In the genomic region with DNA sequence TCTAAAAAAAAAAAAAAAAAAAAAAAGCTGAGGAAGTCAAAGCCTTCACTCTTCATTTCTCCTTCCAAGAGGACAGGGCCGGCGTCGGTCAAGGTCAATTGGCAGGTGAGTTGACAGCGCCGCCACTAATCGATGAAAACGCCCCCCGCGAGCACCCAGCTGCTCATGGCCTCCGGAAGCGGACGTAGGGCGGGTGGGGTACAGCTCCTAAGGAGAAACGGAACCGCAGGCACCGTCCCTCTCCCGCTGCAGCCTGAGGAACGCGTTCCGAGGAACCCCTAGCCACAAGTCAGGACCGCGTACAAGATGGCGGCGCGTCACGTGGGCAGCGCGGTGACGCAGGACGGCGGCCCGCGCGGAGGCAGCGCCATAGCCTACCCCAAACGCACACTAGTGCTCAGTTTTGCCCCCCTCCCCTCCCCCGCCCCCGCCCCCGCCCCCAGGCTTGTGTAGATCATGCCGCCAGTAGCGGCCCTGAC, we compare ENCODE assay signal across 1 cellular context.
TF ChIP-seq lines count a peak whose summit lies in the region.

Gene ATF1, plus strand, starts transcription at position 465 of the 479 bp plus-strand sequence. CDS start 16,045 bp downstream, outside the sequence.

TF ChIP-seq in K562, 482 proteins besides CTCF, POLR2A, EP300 and RAD21 (continued from another document and continues in another):
- TF ChIP-seq, protein P1, sequence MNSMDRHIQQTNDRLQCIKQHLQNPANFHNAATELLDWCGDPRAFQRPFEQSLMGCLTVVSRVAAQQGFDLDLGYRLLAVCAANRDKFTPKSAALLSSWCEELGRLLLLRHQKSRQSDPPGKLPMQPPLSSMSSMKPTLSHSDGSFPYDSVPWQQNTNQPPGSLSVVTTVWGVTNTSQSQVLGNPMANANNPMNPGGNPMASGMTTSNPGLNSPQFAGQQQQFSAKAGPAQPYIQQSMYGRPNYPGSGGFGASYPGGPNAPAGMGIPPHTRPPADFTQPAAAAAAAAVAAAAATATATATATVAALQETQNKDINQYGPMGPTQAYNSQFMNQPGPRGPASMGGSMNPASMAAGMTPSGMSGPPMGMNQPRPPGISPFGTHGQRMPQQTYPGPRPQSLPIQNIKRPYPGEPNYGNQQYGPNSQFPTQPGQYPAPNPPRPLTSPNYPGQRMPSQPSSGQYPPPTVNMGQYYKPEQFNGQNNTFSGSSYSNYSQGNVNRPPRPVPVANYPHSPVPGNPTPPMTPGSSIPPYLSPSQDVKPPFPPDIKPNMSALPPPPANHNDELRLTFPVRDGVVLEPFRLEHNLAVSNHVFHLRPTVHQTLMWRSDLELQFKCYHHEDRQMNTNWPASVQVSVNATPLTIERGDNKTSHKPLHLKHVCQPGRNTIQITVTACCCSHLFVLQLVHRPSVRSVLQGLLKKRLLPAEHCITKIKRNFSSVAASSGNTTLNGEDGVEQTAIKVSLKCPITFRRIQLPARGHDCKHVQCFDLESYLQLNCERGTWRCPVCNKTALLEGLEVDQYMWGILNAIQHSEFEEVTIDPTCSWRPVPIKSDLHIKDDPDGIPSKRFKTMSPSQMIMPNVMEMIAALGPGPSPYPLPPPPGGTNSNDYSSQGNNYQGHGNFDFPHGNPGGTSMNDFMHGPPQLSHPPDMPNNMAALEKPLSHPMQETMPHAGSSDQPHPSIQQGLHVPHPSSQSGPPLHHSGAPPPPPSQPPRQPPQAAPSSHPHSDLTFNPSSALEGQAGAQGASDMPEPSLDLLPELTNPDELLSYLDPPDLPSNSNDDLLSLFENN (IDR thresholded peaks at IDR 0.05; ENCODE audit: low read depth in 2 of 2, low read length in 2 of 2), result no peak; a peak in 1 of 4 replicates
- TF ChIP-seq ZNF282 (CRISPR knock-in tag; IDR thresholded peaks at IDR 0.05) (no peak), TBL1XR1 (IDR thresholded peaks at IDR 0.05; ENCODE audit: low read length in 2 of 2) (peak in 1 of 2 experiments; percentile 67; a peak in 2 of 4 replicates), NEUROD1 (IDR thresholded peaks at IDR 0.05; ENCODE audit: borderline replicate concordance, low read depth, low read length, partially characterized antibody) (peak; percentile 77), ZNF444 (CRISPR knock-in tag; IDR thresholded peaks at IDR 0.05) (no peak), AFF1 (IDR thresholded peaks at IDR 0.05; ENCODE audit: low read depth in 1 of 2, partially characterized antibody in 2 of 2) (peak in 1 of 2 experiments; percentile 71), ZNF764 (CRISPR knock-in tag; IDR thresholded peaks at IDR 0.05; ENCODE audit: low read depth) (no peak), MEIS2 (IDR thresholded peaks at IDR 0.05; ENCODE audit: partially characterized antibody) (peak; percentile 8), POLR2G (IDR thresholded peaks at IDR 0.05; ENCODE audit: low read depth, low read length) (peak; percentile 84), ZNF561 (CRISPR knock-in tag; conservative IDR thresholded peaks at IDR 0.05) (no peak), COPS2 (conservative IDR thresholded peaks at IDR 0.05) (no peak), CHCHD3 (CRISPR knock-in tag; IDR thresholded peaks at IDR 0.05) (no peak), SNRNP70 (optimal IDR thresholded peaks at IDR 0.05; ENCODE audit: low read depth, low read length) (no peak), RBM22 (IDR thresholded peaks at IDR 0.05; ENCODE audit: low read depth, low read length, poor library complexity, severe bottlenecking) (no peak), PHB (CRISPR knock-in tag; IDR thresholded peaks at IDR 0.05) (no peak), NCOA1 (IDR thresholded peaks at IDR 0.05; ENCODE audit: low read depth) (0 out of 2 replicates have a peak, but pooled peaks have one; percentile 49), SIN3B (IDR thresholded peaks at IDR 0.05; ENCODE audit: low read depth) (peak; percentile 69; the same call in 1 of the 2 replicates), RBM25 (IDR thresholded peaks at IDR 0.05; ENCODE audit: low read depth, low read length, severe bottlenecking) (no peak), ZNF431 (CRISPR knock-in tag; IDR thresholded peaks at IDR 0.05) (0 out of 2 replicates have a peak, but pooled peaks have one; percentile 16), SMARCE1 (IDR thresholded peaks at IDR 0.05) (peak; percentile 48), TOE1 (IDR thresholded peaks at IDR 0.05; ENCODE audit: borderline replicate concordance) (peak; percentile 90), TOE1 (CRISPR knock-in tag; IDR thresholded peaks at IDR 0.05; ENCODE audit: borderline replicate concordance, low read depth) (no peak), BHLHE40 (IDR thresholded peaks at IDR 0.05; ENCODE audit: low read length) (peak; percentile 93), ZSCAN32 (CRISPR knock-in tag; IDR thresholded peaks at IDR 0.05) (no peak), CXXC5 (CRISPR knock-in tag; IDR thresholded peaks at IDR 0.05) (peak; percentile 81), KLF1 (tag; IDR thresholded peaks at IDR 0.05) (0 out of 2 replicates have a peak, but pooled peaks have one; percentile 32), FOXO4 (CRISPR knock-in tag; IDR thresholded peaks at IDR 0.05) (no peak)
- TF ChIP-seq, protein P2, sequence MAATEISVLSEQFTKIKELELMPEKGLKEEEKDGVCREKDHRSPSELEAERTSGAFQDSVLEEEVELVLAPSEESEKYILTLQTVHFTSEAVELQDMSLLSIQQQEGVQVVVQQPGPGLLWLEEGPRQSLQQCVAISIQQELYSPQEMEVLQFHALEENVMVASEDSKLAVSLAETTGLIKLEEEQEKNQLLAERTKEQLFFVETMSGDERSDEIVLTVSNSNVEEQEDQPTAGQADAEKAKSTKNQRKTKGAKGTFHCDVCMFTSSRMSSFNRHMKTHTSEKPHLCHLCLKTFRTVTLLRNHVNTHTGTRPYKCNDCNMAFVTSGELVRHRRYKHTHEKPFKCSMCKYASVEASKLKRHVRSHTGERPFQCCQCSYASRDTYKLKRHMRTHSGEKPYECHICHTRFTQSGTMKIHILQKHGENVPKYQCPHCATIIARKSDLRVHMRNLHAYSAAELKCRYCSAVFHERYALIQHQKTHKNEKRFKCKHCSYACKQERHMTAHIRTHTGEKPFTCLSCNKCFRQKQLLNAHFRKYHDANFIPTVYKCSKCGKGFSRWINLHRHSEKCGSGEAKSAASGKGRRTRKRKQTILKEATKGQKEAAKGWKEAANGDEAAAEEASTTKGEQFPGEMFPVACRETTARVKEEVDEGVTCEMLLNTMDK (IDR thresholded peaks at IDR 0.05; ENCODE audit: borderline replicate concordance, insufficient read depth, low read depth, low read length, poor library complexity, severe bottlenecking), result no peak
- TF ChIP-seq, protein P3, sequence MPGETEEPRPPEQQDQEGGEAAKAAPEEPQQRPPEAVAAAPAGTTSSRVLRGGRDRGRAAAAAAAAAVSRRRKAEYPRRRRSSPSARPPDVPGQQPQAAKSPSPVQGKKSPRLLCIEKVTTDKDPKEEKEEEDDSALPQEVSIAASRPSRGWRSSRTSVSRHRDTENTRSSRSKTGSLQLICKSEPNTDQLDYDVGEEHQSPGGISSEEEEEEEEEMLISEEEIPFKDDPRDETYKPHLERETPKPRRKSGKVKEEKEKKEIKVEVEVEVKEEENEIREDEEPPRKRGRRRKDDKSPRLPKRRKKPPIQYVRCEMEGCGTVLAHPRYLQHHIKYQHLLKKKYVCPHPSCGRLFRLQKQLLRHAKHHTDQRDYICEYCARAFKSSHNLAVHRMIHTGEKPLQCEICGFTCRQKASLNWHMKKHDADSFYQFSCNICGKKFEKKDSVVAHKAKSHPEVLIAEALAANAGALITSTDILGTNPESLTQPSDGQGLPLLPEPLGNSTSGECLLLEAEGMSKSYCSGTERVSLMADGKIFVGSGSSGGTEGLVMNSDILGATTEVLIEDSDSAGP (CRISPR knock-in tag; IDR thresholded peaks at IDR 0.05), result no peak
- TF ChIP-seq, protein P4, sequence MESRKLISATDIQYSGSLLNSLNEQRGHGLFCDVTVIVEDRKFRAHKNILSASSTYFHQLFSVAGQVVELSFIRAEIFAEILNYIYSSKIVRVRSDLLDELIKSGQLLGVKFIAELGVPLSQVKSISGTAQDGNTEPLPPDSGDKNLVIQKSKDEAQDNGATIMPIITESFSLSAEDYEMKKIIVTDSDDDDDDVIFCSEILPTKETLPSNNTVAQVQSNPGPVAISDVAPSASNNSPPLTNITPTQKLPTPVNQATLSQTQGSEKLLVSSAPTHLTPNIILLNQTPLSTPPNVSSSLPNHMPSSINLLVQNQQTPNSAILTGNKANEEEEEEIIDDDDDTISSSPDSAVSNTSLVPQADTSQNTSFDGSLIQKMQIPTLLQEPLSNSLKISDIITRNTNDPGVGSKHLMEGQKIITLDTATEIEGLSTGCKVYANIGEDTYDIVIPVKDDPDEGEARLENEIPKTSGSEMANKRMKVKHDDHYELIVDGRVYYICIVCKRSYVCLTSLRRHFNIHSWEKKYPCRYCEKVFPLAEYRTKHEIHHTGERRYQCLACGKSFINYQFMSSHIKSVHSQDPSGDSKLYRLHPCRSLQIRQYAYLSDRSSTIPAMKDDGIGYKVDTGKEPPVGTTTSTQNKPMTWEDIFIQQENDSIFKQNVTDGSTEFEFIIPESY (CRISPR knock-in tag; IDR thresholded peaks at IDR 0.05), result peak; percentile 27; the same call in 1 of the 2 replicates
- TF ChIP-seq, protein P5, sequence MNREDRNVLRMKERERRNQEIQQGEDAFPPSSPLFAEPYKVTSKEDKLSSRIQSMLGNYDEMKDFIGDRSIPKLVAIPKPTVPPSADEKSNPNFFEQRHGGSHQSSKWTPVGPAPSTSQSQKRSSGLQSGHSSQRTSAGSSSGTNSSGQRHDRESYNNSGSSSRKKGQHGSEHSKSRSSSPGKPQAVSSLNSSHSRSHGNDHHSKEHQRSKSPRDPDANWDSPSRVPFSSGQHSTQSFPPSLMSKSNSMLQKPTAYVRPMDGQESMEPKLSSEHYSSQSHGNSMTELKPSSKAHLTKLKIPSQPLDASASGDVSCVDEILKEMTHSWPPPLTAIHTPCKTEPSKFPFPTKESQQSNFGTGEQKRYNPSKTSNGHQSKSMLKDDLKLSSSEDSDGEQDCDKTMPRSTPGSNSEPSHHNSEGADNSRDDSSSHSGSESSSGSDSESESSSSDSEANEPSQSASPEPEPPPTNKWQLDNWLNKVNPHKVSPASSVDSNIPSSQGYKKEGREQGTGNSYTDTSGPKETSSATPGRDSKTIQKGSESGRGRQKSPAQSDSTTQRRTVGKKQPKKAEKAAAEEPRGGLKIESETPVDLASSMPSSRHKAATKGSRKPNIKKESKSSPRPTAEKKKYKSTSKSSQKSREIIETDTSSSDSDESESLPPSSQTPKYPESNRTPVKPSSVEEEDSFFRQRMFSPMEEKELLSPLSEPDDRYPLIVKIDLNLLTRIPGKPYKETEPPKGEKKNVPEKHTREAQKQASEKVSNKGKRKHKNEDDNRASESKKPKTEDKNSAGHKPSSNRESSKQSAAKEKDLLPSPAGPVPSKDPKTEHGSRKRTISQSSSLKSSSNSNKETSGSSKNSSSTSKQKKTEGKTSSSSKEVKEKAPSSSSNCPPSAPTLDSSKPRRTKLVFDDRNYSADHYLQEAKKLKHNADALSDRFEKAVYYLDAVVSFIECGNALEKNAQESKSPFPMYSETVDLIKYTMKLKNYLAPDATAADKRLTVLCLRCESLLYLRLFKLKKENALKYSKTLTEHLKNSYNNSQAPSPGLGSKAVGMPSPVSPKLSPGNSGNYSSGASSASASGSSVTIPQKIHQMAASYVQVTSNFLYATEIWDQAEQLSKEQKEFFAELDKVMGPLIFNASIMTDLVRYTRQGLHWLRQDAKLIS (CRISPR knock-in tag; IDR thresholded peaks at IDR 0.05), result peak; percentile 91; the same call in 1 of the 2 replicates
- TF ChIP-seq, protein P6, sequence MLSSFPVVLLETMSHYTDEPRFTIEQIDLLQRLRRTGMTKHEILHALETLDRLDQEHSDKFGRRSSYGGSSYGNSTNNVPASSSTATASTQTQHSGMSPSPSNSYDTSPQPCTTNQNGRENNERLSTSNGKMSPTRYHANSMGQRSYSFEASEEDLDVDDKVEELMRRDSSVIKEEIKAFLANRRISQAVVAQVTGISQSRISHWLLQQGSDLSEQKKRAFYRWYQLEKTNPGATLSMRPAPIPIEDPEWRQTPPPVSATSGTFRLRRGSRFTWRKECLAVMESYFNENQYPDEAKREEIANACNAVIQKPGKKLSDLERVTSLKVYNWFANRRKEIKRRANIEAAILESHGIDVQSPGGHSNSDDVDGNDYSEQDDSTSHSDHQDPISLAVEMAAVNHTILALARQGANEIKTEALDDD (IDR thresholded peaks at IDR 0.05), result no peak
- TF ChIP-seq, protein P7, sequence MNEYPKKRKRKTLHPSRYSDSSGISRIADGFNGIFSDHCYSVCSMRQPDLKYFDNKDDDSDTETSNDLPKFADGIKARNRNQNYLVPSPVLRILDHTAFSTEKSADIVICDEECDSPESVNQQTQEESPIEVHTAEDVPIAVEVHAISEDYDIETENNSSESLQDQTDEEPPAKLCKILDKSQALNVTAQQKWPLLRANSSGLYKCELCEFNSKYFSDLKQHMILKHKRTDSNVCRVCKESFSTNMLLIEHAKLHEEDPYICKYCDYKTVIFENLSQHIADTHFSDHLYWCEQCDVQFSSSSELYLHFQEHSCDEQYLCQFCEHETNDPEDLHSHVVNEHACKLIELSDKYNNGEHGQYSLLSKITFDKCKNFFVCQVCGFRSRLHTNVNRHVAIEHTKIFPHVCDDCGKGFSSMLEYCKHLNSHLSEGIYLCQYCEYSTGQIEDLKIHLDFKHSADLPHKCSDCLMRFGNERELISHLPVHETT (CRISPR knock-in tag; conservative IDR thresholded peaks at IDR 0.05 in 1 of 2, IDR thresholded peaks at IDR 0.05 in 1 of 2), result peak in 1 of 2 experiments; percentile 91; a peak in 1 of 4 replicates
